ENCODE assay signal across 27 cellular contexts in genomic region chr21:32705901-32706300, GRCh38.
"Had no signal": no experiment of that assay in that cellular context is flagged by ENCODE, and none has a peak within 500 bp of the region (broad histone marks: within the 10 kb centered on the region; RNA-seq: fewer than 3 reads in every experiment).

No MANE protein-coding gene starts in this region.

- H3K27ac Mint-ChIP-seq: activated CD8-positive, alpha-beta T cell treated with anti-CD3 and anti-CD28 coated beads for 36 hours; activated naive CD8-positive, alpha-beta T cell treated with anti-CD3 and anti-CD28 coated beads, Interleukin-2, amount 10 ng/mL, durations not matched to agents 7 days and 5 days; activated T-helper 1 cell treated with anti-CD3 and anti-CD28 coated beads, Interleukin-12 subunit alpha, Interleukin-12 subunit beta, Interleukin-2, Interleukin-4 antibody, amounts not matched to agents 30 ng/mL and 10 ng/mL and 1 ng/mL, durations not matched to agents 14 hours and 24 hours and 36 hours had no signal

- H3K4me3 Mint-ChIP-seq: activated CD8-positive, alpha-beta T cell treated with anti-CD3 and anti-CD28 coated beads for 36 hours; activated naive CD8-positive, alpha-beta T cell treated with anti-CD3 and anti-CD28 coated beads, Interleukin-2, amount 10 ng/mL, durations not matched to agents 7 days and 5 days; activated T-cell treated with anti-CD3 and anti-CD28 coated beads, Interleukin-2, amount 50 U/mL, for 4 hours; activated T-helper 1 cell treated with anti-CD3 and anti-CD28 coated beads, Interleukin-12 subunit alpha, Interleukin-12 subunit beta, Interleukin-2, Interleukin-4 antibody, amounts not matched to agents 30 ng/mL and 10 ng/mL and 1 ng/mL, durations not matched to agents 14 hours and 24 hours and 36 hours had no signal

- H3K4me3 ChIP-seq: adrenal gland, body of pancreas, breast epithelium, MG63, SJCRH30, SK-N-MC had no signal

- H3K27ac ChIP-seq: adrenal gland, body of pancreas, breast epithelium, SJCRH30, SK-N-MC, WERI-Rb-1 had no signal

- H3K27me3 Mint-ChIP-seq: activated CD8-positive, alpha-beta T cell treated with anti-CD3 and anti-CD28 coated beads for 36 hours; activated naive CD8-positive, alpha-beta T cell treated with anti-CD3 and anti-CD28 coated beads, Interleukin-2, amount 10 ng/mL, durations not matched to agents 7 days and 5 days had no signal

- H3K9me3 Mint-ChIP-seq: activated CD8-positive, alpha-beta T cell treated with anti-CD3 and anti-CD28 coated beads for 36 hours; activated naive CD8-positive, alpha-beta T cell treated with anti-CD3 and anti-CD28 coated beads, Interleukin-2, amount 10 ng/mL, durations not matched to agents 7 days and 5 days; activated T-cell treated with anti-CD3 and anti-CD28 coated beads, Interleukin-2, amount 50 U/mL, for 4 hours; activated T-helper 1 cell treated with anti-CD3 and anti-CD28 coated beads, Interleukin-12 subunit alpha, Interleukin-12 subunit beta, Interleukin-2, Interleukin-4 antibody, amounts not matched to agents 30 ng/mL and 10 ng/mL and 1 ng/mL, durations not matched to agents 14 hours and 24 hours and 36 hours had no signal

- ATAC-seq: activated CD8-positive, alpha-beta T cell treated with anti-CD3 and anti-CD28 coated beads for 36 hours; activated T-cell treated with anti-CD3 and anti-CD28 coated beads, Interleukin-2, amount 50 U/mL, for 4 hours; body of pancreas; Panc1 had no signal

- DNase-seq: activated CD8-positive, alpha-beta T cell treated with anti-CD3 and anti-CD28 coated beads for 36 hours; activated effector memory CD4-positive, alpha-beta T cell treated with Interleukin-2 at 50 U/mL for 16 hours; activated naive CD4-positive, alpha-beta T cell; activated naive CD4-positive, alpha-beta T cell treated with anti-CD3 and anti-CD28 coated beads, Interleukin-2, amount 50 U/mL, for 16 hours; activated naive CD8-positive, alpha-beta T cell treated with anti-CD3 and anti-CD28 coated beads, Interleukin-2, amount 10 ng/mL, durations not matched to agents 7 days and 5 days; activated T-cell treated with anti-CD3 and anti-CD28 coated beads, Interleukin-2, amount 50 U/mL, for 4 hours; adrenal gland; body of pancreas; Kasumi-1; KG1; MG63; NCI-H1048; NCI-H1105 treated with DMSO at 0.1 percent for 48 hours; NCI-H1436; NCI-H1694; NCI-H1930; NCI-H2081 treated with DMSO at 0.1 percent for 48 hours; NCI-H345; NCI-H524 treated with DMSO at 0.1 percent for 48 hours; SHP77; SJCRH30; T1000; WERI-Rb-1 had no signal

- H3K9me3 ChIP-seq: adrenal gland, body of pancreas, breast epithelium, MG63, SJCRH30 had no signal

- H3K4me1 ChIP-seq: adrenal gland, breast epithelium, SJCRH30 had no signal

- H3K27me3 ChIP-seq: adrenal gland, body of pancreas, breast epithelium, MG63, SJCRH30 had no signal

- H3K36me3 ChIP-seq: adrenal gland, breast epithelium, MG63, SJCRH30 had no signal
